21 cellular contexts compared by ENCODE assay signal in the genomic region with DNA sequence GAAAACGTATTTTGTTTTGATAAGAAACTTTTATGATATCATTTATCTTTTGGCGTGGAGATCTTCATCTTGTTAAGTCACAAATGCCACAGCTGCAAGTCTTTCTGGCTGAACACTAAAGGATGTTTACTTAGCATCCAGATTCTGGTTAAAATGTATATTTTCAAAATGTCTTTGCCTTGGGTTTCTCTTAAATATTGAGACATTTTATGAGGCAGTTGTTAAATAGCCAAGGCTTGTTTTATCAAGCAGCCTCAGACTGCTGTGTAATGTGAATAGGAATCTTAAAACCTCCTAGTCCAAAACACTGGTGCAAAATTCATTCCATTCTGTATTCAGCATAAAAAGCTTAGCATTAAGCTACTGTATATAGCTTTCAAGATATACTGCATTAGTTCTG.
"Had no signal": no experiment of that assay in that cellular context is flagged by ENCODE, and none has a peak within 500 bp of the region (broad histone marks: within the 10 kb centered on the region; RNA-seq: fewer than 3 reads in every experiment).

No MANE protein-coding gene starts in this region.

- H3K79me2 ChIP-seq: parathyroid adenoma had no signal

- H3K4me1 ChIP-seq: breast epithelium, esophagus muscularis mucosa, left ventricle myocardium inferior, parathyroid adenoma, thyroid gland, upper lobe of right lung had no signal

- H3K27ac Mint-ChIP-seq: activated CD4-positive, alpha-beta T cell treated with anti-CD3 and anti-CD28 coated beads, Interleukin-2, amount 10 ng/mL, durations not matched to agents 7 days and 5 days; activated naive CD8-positive, alpha-beta T cell; mesothelial cell of epicardium; natural killer cell had no signal

- H3K9me3 ChIP-seq: breast epithelium, esophagus muscularis mucosa, left ventricle myocardium inferior, neutrophil, thyroid gland, upper lobe of right lung had no signal

- H3K9me3 Mint-ChIP-seq: activated CD4-positive, alpha-beta T cell treated with anti-CD3 and anti-CD28 coated beads, Interleukin-2, amount 10 ng/mL, durations not matched to agents 7 days and 5 days; mesothelial cell of epicardium had no signal

- H3K27ac ChIP-seq: breast epithelium, coronary artery, esophagus muscularis mucosa, left ventricle myocardium inferior, neutrophil, parathyroid adenoma, thyroid gland, upper lobe of right lung had no signal

- H3K36me3 ChIP-seq: breast epithelium, esophagus muscularis mucosa, left ventricle myocardium inferior, neutrophil, thyroid gland, upper lobe of right lung had no signal

- H3K27me3 ChIP-seq: breast epithelium, esophagus muscularis mucosa, neutrophil, thyroid gland, upper lobe of right lung had no signal

- H2AFZ ChIP-seq: parathyroid adenoma had no signal

- H3K36me3 Mint-ChIP-seq: activated naive CD8-positive, alpha-beta T cell; natural killer cell had no signal

- DNase-seq: activated CD4-positive, alpha-beta T cell treated with anti-CD3 and anti-CD28 coated beads, Interleukin-2, amount 10 ng/mL, durations not matched to agents 7 days and 5 days; activated T-cell treated with anti-CD3 and anti-CD28 coated beads, Interleukin-2, amount 50 U/mL, for 1 hour; foreskin fibroblast; hippocampal formation; kidney glomerular epithelial cell; left ventricle myocardium inferior; natural killer cell; right cardiac atrium; stimulated activated CD4-positive, alpha-beta T cell treated with anti-CD3 and anti-CD28 coated beads, Interleukin-12 subunit alpha, Interleukin-12 subunit beta, amount 100 ng/mL, for 4 hours; stimulated activated CD4-positive, alpha-beta T cell treated with anti-CD3 and anti-CD28 coated beads, Interleukin-4, amount 100 ng/mL, for 4 hours; stimulated activated naive CD8-positive, alpha-beta T cell treated with anti-CD3 and anti-CD28 coated beads, Interleukin-15, Interleukin-2, amounts not matched to agents 100 U/mL and 50 U/mL, for 24 hours; thyroid gland; upper lobe of right lung had no signal

- H3K4me3 ChIP-seq: breast epithelium, esophagus muscularis mucosa, left ventricle myocardium inferior, thyroid gland, upper lobe of right lung had no signal

- H3K4me3 Mint-ChIP-seq: activated CD4-positive, alpha-beta T cell treated with anti-CD3 and anti-CD28 coated beads, Interleukin-2, amount 10 ng/mL, durations not matched to agents 7 days and 5 days; activated naive CD8-positive, alpha-beta T cell; central memory CD8-positive, alpha-beta T cell; mesothelial cell of epicardium; natural killer cell had no signal

- H3K9ac ChIP-seq: parathyroid adenoma had no signal

- H3K27me3 Mint-ChIP-seq: activated CD4-positive, alpha-beta T cell treated with anti-CD3 and anti-CD28 coated beads, Interleukin-2, amount 10 ng/mL, durations not matched to agents 7 days and 5 days; central memory CD8-positive, alpha-beta T cell had no signal

- H3K4me1 Mint-ChIP-seq: activated CD4-positive, alpha-beta T cell treated with anti-CD3 and anti-CD28 coated beads, Interleukin-2, amount 10 ng/mL, durations not matched to agents 7 days and 5 days; central memory CD8-positive, alpha-beta T cell; natural killer cell had no signal
